Comparison of ENCODE assay signal across 23 cellular contexts in the genomic region with DNA sequence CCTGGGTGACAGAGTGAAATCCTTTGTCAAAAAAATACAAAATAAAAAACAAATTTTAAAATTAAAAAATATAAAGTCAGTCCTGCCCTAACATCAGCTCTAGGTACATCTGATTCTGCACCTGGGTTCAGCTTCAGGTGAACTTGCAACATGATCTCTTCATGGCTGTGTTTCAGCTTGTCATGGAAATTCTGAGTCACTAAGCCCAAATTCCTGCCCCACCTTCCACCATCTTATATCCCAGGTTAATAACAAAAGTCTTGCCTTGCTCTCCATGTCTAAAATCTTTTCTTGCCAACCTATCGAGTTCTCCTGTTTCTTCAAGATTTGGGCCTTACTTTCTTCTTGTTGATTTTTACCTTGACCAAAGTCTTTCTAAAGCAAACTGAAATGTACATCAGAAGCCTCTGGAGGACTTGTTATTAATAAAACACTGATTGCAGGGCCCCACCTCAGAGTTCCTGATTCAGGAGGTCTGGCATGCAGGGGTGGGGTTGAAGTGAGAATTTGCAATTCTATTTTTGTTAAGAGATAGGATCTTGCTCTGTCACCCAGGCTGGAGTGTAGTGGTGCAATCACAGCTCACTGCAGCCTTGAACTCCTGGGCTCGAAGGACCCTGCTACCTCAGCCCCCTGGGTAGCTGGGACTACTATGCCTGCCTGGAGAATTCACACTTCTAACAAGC.
"Had no signal": no experiment of that assay in that cellular context is flagged by ENCODE, and none has a peak within 500 bp of the region (broad histone marks: within the 10 kb centered on the region; RNA-seq: fewer than 3 reads in every experiment).

No MANE protein-coding gene starts in this region.

- H3K4me3 ChIP-seq: heart right ventricle, lung, testis, upper lobe of right lung had no signal

- H3K27me3 Mint-ChIP-seq: activated T-cell treated with anti-CD3 and anti-CD28 coated beads, Interleukin-2, amount 50 U/mL, for 24 hours; activated T-helper 17 cell treated with anti-CD3 and anti-CD28 coated beads, Interleukin-2, amount 50 U/mL, for 72 hours; brain; progenitor cell of endocrine pancreas had no signal

- H3K4me3 Mint-ChIP-seq: activated CD8-positive, alpha-beta T cell treated with anti-CD3 and anti-CD28 coated beads, Interleukin-2, amount 10 ng/mL, durations not matched to agents 7 days and 5 days; activated T-cell treated with anti-CD3 and anti-CD28 coated beads, Interleukin-2, amount 50 U/mL, for 24 hours; activated T-helper 17 cell treated with anti-CD3 and anti-CD28 coated beads, Interleukin-2, amount 50 U/mL, for 72 hours; brain; mesothelial cell of epicardium; natural killer cell had no signal

- H3K27ac Mint-ChIP-seq: activated CD8-positive, alpha-beta T cell treated with anti-CD3 and anti-CD28 coated beads, Interleukin-2, amount 10 ng/mL, durations not matched to agents 7 days and 5 days; activated naive CD4-positive, alpha-beta T cell treated with anti-CD3 and anti-CD28 coated beads, Interleukin-2, amount 50 U/mL, for 72 hours; activated T-cell treated with anti-CD3 and anti-CD28 coated beads, Interleukin-2, amount 50 U/mL, for 24 hours; activated T-helper 17 cell treated with anti-CD3 and anti-CD28 coated beads, Interleukin-2, amount 50 U/mL, for 72 hours; brain; mesothelial cell of epicardium; natural killer cell; progenitor cell of endocrine pancreas had no signal

- H3K36me3 ChIP-seq: heart right ventricle, upper lobe of right lung had no signal

- H3K27ac ChIP-seq: heart right ventricle, testis, upper lobe of right lung had no signal

- H3K4me1 Mint-ChIP-seq: activated T-helper 17 cell treated with anti-CD3 and anti-CD28 coated beads, Interleukin-2, amount 50 U/mL, for 72 hours; brain; mesothelial cell of epicardium; natural killer cell had no signal

- H3K36me3 Mint-ChIP-seq: brain, mesothelial cell of epicardium, natural killer cell had no signal

- H3K4me1 ChIP-seq: heart right ventricle, testis, upper lobe of right lung had no signal

- H3K27me3 ChIP-seq: heart right ventricle, testis, upper lobe of right lung had no signal

- H3K9me3 Mint-ChIP-seq: activated T-helper 17 cell treated with anti-CD3 and anti-CD28 coated beads, Interleukin-2, amount 50 U/mL, for 72 hours had no signal

- FAIRE-seq: kidney had no signal

- H3K9me3 ChIP-seq: testis, upper lobe of right lung had no signal

- ATAC-seq: activated CD8-positive, alpha-beta T cell treated with anti-CD3 and anti-CD28 coated beads, Interleukin-2, amount 10 ng/mL, durations not matched to agents 7 days and 5 days; activated naive CD4-positive, alpha-beta T cell treated with anti-CD3 and anti-CD28 coated beads, Interleukin-2, amount 50 U/mL, for 72 hours; activated T-helper 17 cell treated with anti-CD3 and anti-CD28 coated beads, Interleukin-2, amount 50 U/mL, for 72 hours; heart right ventricle; left lobe of liver; natural killer cell; upper lobe of right lung had no signal

- DNase-seq: activated CD4-positive, alpha-beta T cell treated with anti-CD3 and anti-CD28 coated beads for 1 hour; activated CD4-positive, alpha-beta T cell treated with anti-CD3 and anti-CD28 coated beads, Interleukin-2, amount 50 U/mL, for 1 hour; activated CD8-positive, alpha-beta T cell treated with anti-CD3 and anti-CD28 coated beads, Interleukin-2, amount 10 ng/mL, durations not matched to agents 7 days and 5 days; activated T-cell treated with anti-CD3 and anti-CD28 coated beads, Interleukin-2, amount 50 U/mL, for 24 hours; aorta; central memory CD4-positive, alpha-beta T cell; dermis blood vessel endothelial cell; effector CD8-positive, alpha-beta T cell; heart right ventricle; kidney; natural killer cell; stimulated activated CD4-positive, alpha-beta T cell treated with anti-CD3 and anti-CD28 coated beads, Interleukin-4, amount 100 ng/mL, for 1 hour; stimulated activated naive CD4-positive, alpha-beta T cell; T-helper 9 cell; testis; upper lobe of right lung had no signal
